ENCODE assay signal across 24 cellular contexts in genomic region chr6:167211870-167212715, GRCh38. TPM values are rescaled to one million over a fixed set of nuclear protein-coding genes. Genes with fewer than 3 reads are reported as not detected.
DNase-seq lines count a peak whose midpoint lies in the region; ATAC-seq, FAIRE-seq and TF ChIP-seq lines count a peak whose summit lies in the region.
"Had no signal": no experiment of that assay in that cellular context is flagged by ENCODE, and none has a peak within 500 bp of the region (broad histone marks: within the 10 kb centered on the region; RNA-seq: fewer than 3 reads in every experiment).

No MANE protein-coding gene starts in this region.

- no peaks in the 10 kb centered on the region for H3K27me3 ChIP-seq in HepG2 (ENCODE audit: control insufficient read depth in 1 of 2, insufficient read depth in 2 of 2, low read length in 2 of 2)
- H3K27me3 ChIP-seq in right lobe of liver = no peaks in the 10 kb centered on the region
- no peaks in the 10 kb centered on the region; the same call in 1 of the 2 replicates for H3K27me3 ChIP-seq in OCI-LY3 (ENCODE audit: low read depth, low read length)
- no peaks in the 10 kb centered on the region for H3K27me3 ChIP-seq in upper lobe of right lung
- H3K27me3 ChIP-seq: esophagus muscularis mucosa, Peyer's patch, right atrium auricular region, upper lobe of left lung had no signal

- TF ChIP-seq POLR2A in HepG2 (IDR thresholded peaks at IDR 0.05; ENCODE audit: insufficient read depth in 1 of 2, low read depth in 2 of 2, low read length in 2 of 2) (no peak), right lobe of liver (IDR thresholded peaks at IDR 0.05) (no peak)

- H3K9ac ChIP-seq in HepG2 (ENCODE audit: insufficient read depth, low read depth, low read length) (peak overlapping the region; percentile 60; the same call in 1 of the 2 replicates), OCI-LY3 (ENCODE audit: low read length) (no peak overlapping the region)

- H4K20me1 ChIP-seq in HepG2 (ENCODE audit: insufficient read depth, low read length) (no peaks in the 10 kb centered on the region), OCI-LY3 (ENCODE audit: insufficient read depth, low read length) (no peaks in the 10 kb centered on the region)

- CTCF ChIA-PET in HepG2 (lab: Yijun Ruan, JAX; ENCODE audit: low intra/inter-chr PET ratio, low total read pairs) = no interaction called here

- no peak for TF ChIP-seq CTCF in HepG2 (CRISPR knock-in tag; IDR thresholded peaks at IDR 0.05)
- no peak for TF ChIP-seq CTCF in right lobe of liver (IDR thresholded peaks at IDR 0.05)
- no peak for TF ChIP-seq CTCF in OCI-LY3 (IDR thresholded peaks at IDR 0.05; ENCODE audit: low read depth, low read length)
- TF ChIP-seq CTCF in upper lobe of right lung (IDR thresholded peaks at IDR 0.05) = no peak

- no peak for FAIRE-seq in HepG2 (lab: Jason Lieb, UNC)

- TF ChIP-seq EP300 in HepG2 (IDR thresholded peaks at IDR 0.05; ENCODE audit: low read depth in 2 of 2, low read length in 2 of 2) (no peak), HepG2 (CRISPR knock-in tag; IDR thresholded peaks at IDR 0.05; ENCODE audit: borderline replicate concordance) (no peak)

- no peak for TF ChIP-seq RAD21 in HepG2 (CRISPR knock-in tag; IDR thresholded peaks at IDR 0.05)

- no peak for ATAC-seq in HepG2
- ATAC-seq in right lobe of liver = no peak
- peak; percentile 7 for ATAC-seq in HG02884 (IDR thresholded peaks at IDR 0.05; ENCODE audit: unreplicated experiment)
- peak; percentile 23 for ATAC-seq in upper lobe of right lung
- no peak for ATAC-seq in HG02840 (IDR thresholded peaks at IDR 0.05; ENCODE audit: low FRiP score, unreplicated experiment)

- intact Hi-C loops in HepG2 (cut with micrococcal nuclease; ENCODE audit: unreplicated experiment) = no loop called here
- intact Hi-C loops in right lobe of liver (cut with DNase I) = no loop called here
- intact Hi-C loops in upper lobe of right lung (cut with DNase I) = no loop called here

- no peaks in the 10 kb centered on the region for H3K79me2 ChIP-seq in HepG2 (ENCODE audit: insufficient read depth, low read length)
- H3K79me2 ChIP-seq in OCI-LY3 (ENCODE audit: low read length) = no peaks in the 10 kb centered on the region

- H3K27ac ChIP-seq in HepG2 (ENCODE audit: extremely low read length, insufficient read depth, low read length) = peak overlapping the region; percentile 82
- H3K27ac ChIP-seq in right lobe of liver = no peak overlapping the region
- H3K27ac ChIP-seq in OCI-LY3 (ENCODE audit: low read length) = no peak overlapping the region
- no peak overlapping the region for H3K27ac ChIP-seq in upper lobe of right lung
- H3K27ac ChIP-seq: esophagus muscularis mucosa, Peyer's patch, right atrium auricular region, SK-N-MC, upper lobe of left lung had no signal

- in situ Hi-C loops in HepG2 (cut with HindIII; ENCODE audit: extremely low pct_ligation_motif_present, low pct_unique_long_range_greater_than_20kb) (no loop called here), G401 (cut with HindIII; ENCODE audit: low sequenced_read_pairs) (no loop called here)

- H3K36me3 ChIP-seq in HepG2 (replicated peaks in 1 of 2; ENCODE audit: control insufficient read depth in 1 of 2, insufficient read depth in 2 of 2, low read length in 2 of 2) (no peaks in the 10 kb centered on the region), right lobe of liver (no peaks in the 10 kb centered on the region), OCI-LY3 (replicated peaks; ENCODE audit: low read depth, low read length) (no peaks in the 10 kb centered on the region), upper lobe of right lung (no peaks in the 10 kb centered on the region)
- H3K36me3 ChIP-seq: esophagus muscularis mucosa, Peyer's patch, right atrium auricular region, upper lobe of left lung had no signal

- H3K4me3 ChIP-seq in HepG2 (replicated peaks in 1 of 3; ENCODE audit: insufficient read depth in 1 of 3, low read depth in 2 of 3, low read length in 3 of 3) = no peak overlapping the region
- no peak overlapping the region for H3K4me3 ChIP-seq in right lobe of liver
- H3K4me3 ChIP-seq in OCI-LY3 (ENCODE audit: low read length) = no peak overlapping the region
- no peak overlapping the region for H3K4me3 ChIP-seq in upper lobe of right lung
- H3K4me3 ChIP-seq: esophagus muscularis mucosa, Peyer's patch, right atrium auricular region, SK-N-MC, upper lobe of left lung had no signal

- H3K9me3 ChIP-seq in HepG2 (ENCODE audit: low read length) (no peaks in the 10 kb centered on the region), right lobe of liver (no peaks in the 10 kb centered on the region), OCI-LY3 (ENCODE audit: insufficient read depth, low read length) (no peaks in the 10 kb centered on the region), upper lobe of right lung (no peaks in the 10 kb centered on the region)
- H3K9me3 ChIP-seq: esophagus muscularis mucosa, Peyer's patch, right atrium auricular region, upper lobe of left lung had no signal

- 62% methylated on average over 7 of the region's 7 CpGs for WGBS in HepG2 (ENCODE audit: low lambda C conversion rate)
- WGBS in right lobe of liver (ENCODE audit: insufficient coverage, low coverage, low lambda C conversion rate, missing lambda C conversion rate) = 59% methylated on average over 5 of the region's 7 CpGs

- H3K4me2 ChIP-seq in HepG2 (ENCODE audit: low read depth, low read length) = no peak overlapping the region
- H3K4me2 ChIP-seq in OCI-LY3 (ENCODE audit: low read length) = peak overlapping the region; percentile 36

- H2AFZ ChIP-seq in HepG2 (ENCODE audit: low read length) (peak overlapping the region; percentile 74), OCI-LY3 (ENCODE audit: low read depth, low read length) (no peak overlapping the region)

- DNase-seq in HepG2 (ENCODE audit: low spot score) (no peak), right lobe of liver (no peak), upper lobe of right lung (no peak), G401 (ENCODE audit: low spot score) (no peak), NCI-H187 treated with DMSO at 0.1 percent for 48 hours (lab: John Stamatoyannopoulos, UW) (no peak)
- DNase-seq: activated B cell treated with CpG ODN at 0.5 μM for 24 hours; amniotic stem cell; CD4-positive, alpha-beta memory T cell; central memory CD4-positive, alpha-beta T cell; effector CD4-positive, alpha-beta T cell; glutamatergic neuron; NCI-H2227 treated with DMSO at 0.1 percent for 48 hours; Peyer's patch; stimulated activated CD4-positive, alpha-beta T cell treated with anti-CD3 and anti-CD28 coated beads, Interleukin-15, amount 100 ng/mL, for 24 hours; stimulated activated naive CD4-positive, alpha-beta T cell treated with Interleukin-2 at 50 U/mL for 16 hours; upper lobe of left lung had no signal

- BruUV-seq in HepG2 (replicated peaks; lab: Mats Ljungman, UMichigan) = no TSS peak

- POLR2A ChIA-PET in HepG2 (lab: Yijun Ruan, JAX) = interaction anchor here (1.0 to 1.3 kb wide), 2 partner anchors 98 kb away, joined by 3 to 6 read pairs; no protein-coding TSS in a partner anchor

- peaks cover 77% of the 10 kb centered on the region for H3K4me1 ChIP-seq in HepG2 (ENCODE audit: insufficient read depth, low read length)
- H3K4me1 ChIP-seq in right lobe of liver = peaks cover 0 to 10% (median 1%) of the 10 kb centered on the region in 4 donors
- H3K4me1 ChIP-seq in OCI-LY3 (ENCODE audit: low read length) = peaks cover 15% of the 10 kb centered on the region
- H3K4me1 ChIP-seq in upper lobe of right lung = no peaks in the 10 kb centered on the region
- H3K4me1 ChIP-seq: Peyer's patch, right atrium auricular region, upper lobe of left lung had no signal

TF ChIP-seq in HepG2, 621 proteins besides CTCF, POLR2A, EP300 and RAD21 (continues in another document):
- TF ChIP-seq SP5 (CRISPR knock-in tag; IDR thresholded peaks at IDR 0.05; ENCODE audit: borderline replicate concordance, low read depth) = no peak

RNA-seq across cellular contexts. Expression of gene GPR31, which starts 54.3 kb away (rescaled TPM):
- total RNA-seq in HepG2 (2016; rRNA removed; fragmentation: Illumina TruSeq; extraction: Trizol) (not detected in 2 replicates), right lobe of liver (not detected), upper lobe of right lung (not detected)
- total RNA-seq in HepG2 (2016; cell fraction: cytosol; rRNA removed; fragmentation: Illumina TruSeq; extraction: Trizol; ENCODE audit: low read depth) = not detected in 2 replicates
- total RNA-seq in HepG2 (2016; cell fraction: insoluble cytoplasmic fraction; rRNA removed; fragmentation: Illumina TruSeq; extraction: Trizol) = not detected in 2 replicates
- not detected in 2 replicates for total RNA-seq in HepG2 (2016; cell fraction: membrane; rRNA removed; fragmentation: Illumina TruSeq; extraction: Trizol)
- total RNA-seq in HepG2 (2016; cell fraction: nucleus; rRNA removed; fragmentation: Illumina TruSeq; extraction: Trizol) = not detected in 2 replicates
- not detected in 2 replicates for polyA plus RNA-seq in HepG2 (2011; rRNA removed)
- not detected in 2 replicates for polyA plus RNA-seq in HepG2 (2011; cell fraction: cytosol; rRNA removed)
- polyA plus RNA-seq in HepG2 (2011; cell fraction: nucleus; rRNA removed) = not detected in 2 replicates
- polyA plus RNA-seq in HepG2 (2012) = not detected in 2 replicates
- polyA plus RNA-seq in HepG2 (2016; cell fraction: cytosol; fragmentation: Illumina TruSeq; extraction: Trizol; ENCODE audit: low read depth) = not detected in 2 replicates
- not detected in 2 replicates for polyA plus RNA-seq in HepG2 (2016; cell fraction: insoluble cytoplasmic fraction; fragmentation: Illumina TruSeq; extraction: Trizol; ENCODE audit: low read depth)
- not detected in 2 replicates for polyA plus RNA-seq in HepG2 (2016; cell fraction: membrane; fragmentation: Illumina TruSeq; extraction: Trizol; ENCODE audit: low read depth)
- not detected in 2 replicates for polyA plus RNA-seq in HepG2 (2016; cell fraction: nucleus; fragmentation: Illumina TruSeq; extraction: Trizol; ENCODE audit: insufficient read depth, low read depth)
- not detected in 2 replicates for polyA minus RNA-seq in HepG2 (2011; rRNA and poly(A)+ RNA removed; ENCODE audit: low replicate concordance)
- polyA minus RNA-seq in HepG2 (2011; cell fraction: cytosol; rRNA and poly(A)+ RNA removed) = not detected in 2 replicates
- polyA minus RNA-seq in HepG2 (2011; cell fraction: nucleus; rRNA and poly(A)+ RNA removed) = not detected in 2 replicates
- total RNA-seq in G401 (2014; rRNA removed; shearing (Covaris generic)) = not detected in 2 replicates
- total RNA-seq: activated B cell treated with CpG ODN at 0.5 μM for 24 hours; CD4-positive, alpha-beta memory T cell; esophagus muscularis mucosa; lower leg skin; M059J; Peyer's patch; right atrium auricular region; upper lobe of left lung had no signal
- polyA plus RNA-seq: CD4-positive, alpha-beta memory T cell had no signal

Comparison
In these comparisons a context has a peak if more than half of its experiments do, and no peak if none do; other contexts are left out.
1. ATAC-seq: peak in HG02884 (single experiment) and upper lobe of right lung (single experiment); none in HepG2 (single experiment), right lobe of liver (0 of 4) and HG02840 (single experiment).